ENCODE assay signal across 25 cellular contexts in genomic region chr13:61700663-61701062, GRCh38.
"Had no signal": no experiment of that assay in that cellular context is flagged by ENCODE, and none has a peak within 500 bp of the region (broad histone marks: within the 10 kb centered on the region; RNA-seq: fewer than 3 reads in every experiment).

No MANE protein-coding gene starts in this region.

- H3K4me1 ChIP-seq: left ventricle myocardium inferior, pancreas, prostate gland, right lobe of liver, tibial nerve, uterus had no signal

- ATAC-seq: natural killer cell; pancreas; right lobe of liver; stimulated activated memory B cell treated with anti-CD40 and anti-IgM and Interleukin-4, amounts not matched to agents 10 μg/mL and 1 μg/mL and 100 μg/mL, for 72 hours; stimulated activated naive CD8-positive, alpha-beta T cell treated with anti-CD3 and anti-CD28 coated beads, Interleukin-15, amount 100 ng/mL, for 72 hours had no signal

- H3K27me3 ChIP-seq: pancreas, right lobe of liver, tibial nerve, uterus had no signal

- H3K4me1 Mint-ChIP-seq: mesothelial cell of epicardium; naive B cell; natural killer cell; nephron progenitor cell; stimulated activated memory B cell treated with anti-CD40 and anti-IgM and Interleukin-4, amounts not matched to agents 10 μg/mL and 1 μg/mL and 100 μg/mL, for 72 hours; stimulated activated naive CD8-positive, alpha-beta T cell treated with anti-CD3 and anti-CD28 coated beads, Interleukin-15, amount 100 ng/mL, for 72 hours had no signal

- H3K4me3 Mint-ChIP-seq: mesothelial cell of epicardium; naive B cell; natural killer cell; nephron progenitor cell; stimulated activated memory B cell treated with anti-CD40 and anti-IgM and Interleukin-4, amounts not matched to agents 10 μg/mL and 1 μg/mL and 100 μg/mL, for 72 hours; stimulated activated naive CD8-positive, alpha-beta T cell treated with anti-CD3 and anti-CD28 coated beads, Interleukin-15, amount 100 ng/mL, for 72 hours; type B pancreatic cell had no signal

- H3K36me3 ChIP-seq: left ventricle myocardium inferior, pancreas, prostate gland, right lobe of liver, tibial nerve, uterus had no signal

- H3K27ac ChIP-seq: left ventricle myocardium inferior, pancreas, prostate gland, right lobe of liver, tibial nerve, uterus had no signal

- H3K4me2 ChIP-seq: smooth muscle cell had no signal

- H3K4me3 ChIP-seq: left ventricle myocardium inferior, lung, pancreas, prostate gland, right lobe of liver, smooth muscle cell, tibial nerve, uterus had no signal

- DNase-seq: islet precursor cell; left ventricle myocardium inferior; mesendoderm; naive B cell; natural killer cell; nephron progenitor cell; nucleus accumbens; pancreas; posterior cingulate gyrus; right lobe of liver; stimulated activated CD4-positive, alpha-beta T cell treated with anti-CD3 and anti-CD28 coated beads, Interleukin-1b, Interleukin-23, amount 100 ng/mL, for 48 hours; stimulated activated CD4-positive, alpha-beta T cell treated with anti-CD3 and anti-CD28 coated beads, Interleukin-2, amount 100 ng/mL, for 48 hours; stimulated activated CD4-positive, alpha-beta T cell treated with anti-CD3 and anti-CD28 coated beads, Interleukin-4, amount 100 ng/mL, for 4 hours; stimulated activated CD8-positive, alpha-beta memory T cell treated with anti-CD3 and anti-CD28 coated beads, Interleukin-4, amount 100 ng/mL, for 48 hours; stimulated activated naive CD4-positive, alpha-beta T cell treated with Interleukin-2 at 50 U/mL for 16 hours; stimulated activated naive CD8-positive, alpha-beta T cell treated with anti-CD3 and anti-CD28 coated beads, Interleukin-15, amount 100 ng/mL, for 72 hours; substantia nigra; uterus had no signal

- H3K36me3 Mint-ChIP-seq: mesothelial cell of epicardium; stimulated activated memory B cell treated with anti-CD40 and anti-IgM and Interleukin-4, amounts not matched to agents 10 μg/mL and 1 μg/mL and 100 μg/mL, for 72 hours; type B pancreatic cell had no signal

- H3K27ac Mint-ChIP-seq: mesothelial cell of epicardium; naive B cell; natural killer cell; nephron progenitor cell; stimulated activated memory B cell treated with anti-CD40 and anti-IgM and Interleukin-4, amounts not matched to agents 10 μg/mL and 1 μg/mL and 100 μg/mL, for 72 hours; stimulated activated naive CD8-positive, alpha-beta T cell treated with anti-CD3 and anti-CD28 coated beads, Interleukin-15, amount 100 ng/mL, for 72 hours; type B pancreatic cell had no signal

- H3K27me3 Mint-ChIP-seq: naive B cell; stimulated activated memory B cell treated with anti-CD40 and anti-IgM and Interleukin-4, amounts not matched to agents 10 μg/mL and 1 μg/mL and 100 μg/mL, for 72 hours; stimulated activated naive CD8-positive, alpha-beta T cell treated with anti-CD3 and anti-CD28 coated beads, Interleukin-15, amount 100 ng/mL, for 72 hours; type B pancreatic cell had no signal
